In genomic region chr2:152718047-152718908, GRCh38 we compare ENCODE assay signal across 8 cellular contexts. TPM values are rescaled to one million over a fixed set of nuclear protein-coding genes. Genes with fewer than 3 reads are reported as not detected.
DNase-seq lines count a peak whose midpoint lies in the region; ATAC-seq, FAIRE-seq and TF ChIP-seq lines count a peak whose summit lies in the region.

TSS of gene ARL6IP6 (plus strand) at chr2:152718620. CDS start at chr2:152718625, 5 bp downstream.

- no TSS peak for BruUV-seq in endothelial cell of umbilical vein (replicated peaks; lab: Mats Ljungman, UMichigan)

- H3K27ac ChIP-seq in endothelial cell of umbilical vein (ENCODE audit: insufficient read depth, low read depth, low read length), result peak within 1 kb of the TSS; percentile 85

- H3K9me3 ChIP-seq in endothelial cell of umbilical vein (replicated peaks; ENCODE audit: control insufficient read depth, insufficient read depth, low read length), result no peaks in the 10 kb centered on the region

- H3K27me3 Mint-ChIP-seq in IgD-negative memory B cell, result peaks cover 1% of the 10 kb centered on the region

- H3K4me2 ChIP-seq in endothelial cell of umbilical vein (ENCODE audit: insufficient read depth, low read length), result peak within 1 kb of the TSS; percentile 90

- H3K36me3 ChIP-seq in endothelial cell of umbilical vein (ENCODE audit: control insufficient read depth in 2 of 2, extremely low read depth in 1 of 2, insufficient read depth in 2 of 2, low read length in 2 of 2), result peaks cover 0 to 7% of the 10 kb centered on the region in 2 experiments

- no peak for TF ChIP-seq CTCF in endothelial cell of umbilical vein (IDR thresholded peaks at IDR 0.05; ENCODE audit: extremely low read depth in 1 of 2, insufficient read depth in 1 of 2, low read depth in 1 of 2, low read length in 2 of 2)

- peak; percentile 86 for FAIRE-seq in endothelial cell of umbilical vein (lab: Jason Lieb, UNC)

- POLR2A ChIA-PET in endothelial cell of umbilical vein (lab: Charles Lee), result no interaction called here

- H3K9me3 Mint-ChIP-seq in IgD-negative memory B cell, result peaks cover 0 to 3% (median 0%) of the 10 kb centered on the region in 3 donors

- H3K4me3 Mint-ChIP-seq in IgD-negative memory B cell, result peak within 1 kb of the TSS; percentile 98 to 100 (median 100)

- peak within 1 kb of the TSS; percentile 68 to 99 (median 87) for H3K4me3 ChIP-seq in endothelial cell of umbilical vein (replicated peaks in 1 of 3; ENCODE audit: insufficient read depth in 1 of 3, low read depth in 1 of 3, low read length in 3 of 3)

- peak; percentile 69 for DNase-seq in DMS114 treated with DMSO at 0.1 percent for 48 hours (lab: John Stamatoyannopoulos, UW; ENCODE audit: unreplicated experiment)
- peak; percentile 95 for DNase-seq in OCI-M1 (lab: John Stamatoyannopoulos, UW)
- DNase-seq in activated T-cell treated with anti-CD3 and anti-CD28 coated beads for 24 hours (ENCODE audit: low read depth), result peak; percentile 91
- peak; percentile 93 for DNase-seq in endothelial cell of umbilical vein (ENCODE audit: low read depth, low spot score)
- DNase-seq in middle frontal gyrus (ENCODE audit: extremely low spot score, low spot score), result peak; percentile 86
- peak; percentile 86 to 88 for DNase-seq in stimulated activated CD8-positive, alpha-beta memory T cell treated with anti-CD3 and anti-CD28 coated beads, Interleukin-2, amount 100 ng/mL, for 1 hour (ENCODE audit: low read depth in 2 of 2)

- peak; percentile 88 for TF ChIP-seq POLR2A in endothelial cell of umbilical vein (IDR thresholded peaks at IDR 0.05; ENCODE audit: low read depth, low read length)

- H3K4me1 ChIP-seq in endothelial cell of umbilical vein (ENCODE audit: control insufficient read depth, extremely low read depth, insufficient read depth, low read length), result peaks cover 17% of the 10 kb centered on the region

- CTCF ChIA-PET in endothelial cell of umbilical vein (lab: Charles Lee), result interaction anchor here (1.1 kb wide), 1 partner anchor 24 kb away, joined by 3 read pairs; no protein-coding TSS in a partner anchor

- H3K79me2 ChIP-seq in endothelial cell of umbilical vein (ENCODE audit: control insufficient read depth, insufficient read depth, low read length), result peaks cover 63% of the 10 kb centered on the region

- H3K9ac ChIP-seq in endothelial cell of umbilical vein (replicated peaks; ENCODE audit: extremely low read depth, insufficient read depth, low read length), result peak within 1 kb of the TSS; percentile 87

- no peaks in the 10 kb centered on the region for H3K27me3 ChIP-seq in endothelial cell of umbilical vein (ENCODE audit: control insufficient read depth in 2 of 2, insufficient read depth in 2 of 2, low read length in 2 of 2)

- peaks cover 44 to 48% (median 47%) of the 10 kb centered on the region in 3 donors for H3K4me1 Mint-ChIP-seq in IgD-negative memory B cell

- H4K20me1 ChIP-seq in endothelial cell of umbilical vein (replicated peaks; ENCODE audit: control insufficient read depth, extremely low read depth, insufficient read depth, low read length), result no peaks in the 10 kb centered on the region

- peak within 1 kb of the TSS; percentile 91 to 100 (median 99) for H3K27ac Mint-ChIP-seq in IgD-negative memory B cell

- no peaks in the 10 kb centered on the region for H3K9me1 ChIP-seq in endothelial cell of umbilical vein (replicated peaks; ENCODE audit: control insufficient read depth, extremely low read depth, insufficient read depth, low read length)

- dilution Hi-C loops in endothelial cell of umbilical vein (cut with MboI; ENCODE audit: extremely low pct_ligation_motif_present, low sequenced_read_pairs), result no loop called here

- intact Hi-C loops in endothelial cell of umbilical vein (cut with micrococcal nuclease), result loop anchor here (5.0 kb wide), 2 partner anchors 891 to 1456 kb away; partner anchors contain the start of genes ARL5A and RBM43

- peak; percentile 71 for ATAC-seq in GM21576 (IDR thresholded peaks at IDR 0.05; ENCODE audit: unreplicated experiment)

- peak within 1 kb of the TSS; percentile 84 for H2AFZ ChIP-seq in endothelial cell of umbilical vein (ENCODE audit: low read depth, low read length)

- H3K36me3 Mint-ChIP-seq in IgD-negative memory B cell, result peaks cover 3% of the 10 kb centered on the region

TF ChIP-seq in endothelial cell of umbilical vein, 7 proteins besides CTCF, POLR2A, EP300 and RAD21:
- TF ChIP-seq GATA2 (IDR thresholded peaks at IDR 0.05; ENCODE audit: insufficient read depth, insufficient read length, low read depth, low read length) (no peak), FOS (IDR thresholded peaks at IDR 0.05; ENCODE audit: borderline replicate concordance, insufficient read depth, low read length) (peak; percentile 6), POLR2AphosphoS5 (IDR thresholded peaks at IDR 0.05; ENCODE audit: insufficient read depth, low read depth, low read length) (peak; percentile 89), EZH2 (IDR thresholded peaks at IDR 0.05; ENCODE audit: borderline replicate concordance, low read depth, low read length, severe bottlenecking) (no peak), MAX (IDR thresholded peaks at IDR 0.05; ENCODE audit: insufficient read depth, insufficient read length) (no peak), JUN (IDR thresholded peaks at IDR 0.05; ENCODE audit: borderline replicate concordance, insufficient read depth, insufficient read length, low read depth) (no peak), MYC (IDR thresholded peaks at IDR 0.05; ENCODE audit: low read depth, low read length) (no peak)

RNA-seq across cellular contexts. Expression of gene ARL6IP6, which starts in this region (rescaled TPM):
- polyA plus RNA-seq in IgD-negative memory B cell (24.4 TPM), endothelial cell of umbilical vein (48.9 and 57.8 TPM in 2 replicates)
- 34.7 and 36.5 TPM in 2 replicates for total RNA-seq in endothelial cell of umbilical vein
- 52.9 and 66.7 TPM in 2 replicates for polyA plus RNA-seq in endothelial cell of umbilical vein (2011; cell fraction: cytosol; rRNA removed)
- 38.2 and 60.1 TPM in 2 replicates for polyA plus RNA-seq in endothelial cell of umbilical vein (2011; cell fraction: nucleus; rRNA removed)
- polyA plus RNA-seq in endothelial cell of umbilical vein (2012), result 20.8 and 24.0 TPM in 2 replicates
- 16.3 and 22.7 TPM in 2 replicates for polyA minus RNA-seq in endothelial cell of umbilical vein
- 13.0 TPM for polyA minus RNA-seq in endothelial cell of umbilical vein (2011; cell fraction: cytosol; rRNA and poly(A)+ RNA removed)
- polyA minus RNA-seq in endothelial cell of umbilical vein (2011; cell fraction: nucleus; rRNA and poly(A)+ RNA removed), result 13.0 and 22.5 TPM in 2 replicates

Comparison
In these comparisons a context has a peak if more than half of its experiments do, and no peak if none do; other contexts are left out.
1. Peak in every context shown above with its lines: DNase-seq, ATAC-seq, H3K4me3 ChIP-seq and H3K27ac ChIP-seq.